1 cellular context compared by ENCODE assay signal in the genomic region with DNA sequence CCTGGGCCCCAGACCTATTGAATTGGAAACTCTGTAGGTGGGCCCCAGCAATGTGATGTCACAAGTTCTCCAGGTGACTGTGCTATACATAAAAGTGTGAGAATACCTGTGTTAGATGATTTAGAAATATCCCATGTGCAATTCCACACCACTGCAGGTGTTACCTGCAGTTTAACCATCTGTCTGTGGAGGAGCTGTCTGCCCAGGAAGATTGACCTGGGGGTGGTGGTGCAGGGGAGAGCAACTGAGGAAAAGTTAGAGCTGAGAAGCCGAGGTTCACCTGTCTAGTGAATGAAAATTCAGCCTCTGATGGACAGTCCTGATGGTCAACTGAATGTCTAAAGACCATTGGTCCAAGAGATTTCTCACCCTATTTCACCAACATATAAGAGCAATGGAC.
TF ChIP-seq lines count a peak whose summit lies in the region.

No MANE protein-coding gene starts in this region.

TF ChIP-seq in GM23338, 12 proteins besides CTCF, POLR2A, EP300 and RAD21 (continued from another document):
- TF ChIP-seq, protein P1, sequence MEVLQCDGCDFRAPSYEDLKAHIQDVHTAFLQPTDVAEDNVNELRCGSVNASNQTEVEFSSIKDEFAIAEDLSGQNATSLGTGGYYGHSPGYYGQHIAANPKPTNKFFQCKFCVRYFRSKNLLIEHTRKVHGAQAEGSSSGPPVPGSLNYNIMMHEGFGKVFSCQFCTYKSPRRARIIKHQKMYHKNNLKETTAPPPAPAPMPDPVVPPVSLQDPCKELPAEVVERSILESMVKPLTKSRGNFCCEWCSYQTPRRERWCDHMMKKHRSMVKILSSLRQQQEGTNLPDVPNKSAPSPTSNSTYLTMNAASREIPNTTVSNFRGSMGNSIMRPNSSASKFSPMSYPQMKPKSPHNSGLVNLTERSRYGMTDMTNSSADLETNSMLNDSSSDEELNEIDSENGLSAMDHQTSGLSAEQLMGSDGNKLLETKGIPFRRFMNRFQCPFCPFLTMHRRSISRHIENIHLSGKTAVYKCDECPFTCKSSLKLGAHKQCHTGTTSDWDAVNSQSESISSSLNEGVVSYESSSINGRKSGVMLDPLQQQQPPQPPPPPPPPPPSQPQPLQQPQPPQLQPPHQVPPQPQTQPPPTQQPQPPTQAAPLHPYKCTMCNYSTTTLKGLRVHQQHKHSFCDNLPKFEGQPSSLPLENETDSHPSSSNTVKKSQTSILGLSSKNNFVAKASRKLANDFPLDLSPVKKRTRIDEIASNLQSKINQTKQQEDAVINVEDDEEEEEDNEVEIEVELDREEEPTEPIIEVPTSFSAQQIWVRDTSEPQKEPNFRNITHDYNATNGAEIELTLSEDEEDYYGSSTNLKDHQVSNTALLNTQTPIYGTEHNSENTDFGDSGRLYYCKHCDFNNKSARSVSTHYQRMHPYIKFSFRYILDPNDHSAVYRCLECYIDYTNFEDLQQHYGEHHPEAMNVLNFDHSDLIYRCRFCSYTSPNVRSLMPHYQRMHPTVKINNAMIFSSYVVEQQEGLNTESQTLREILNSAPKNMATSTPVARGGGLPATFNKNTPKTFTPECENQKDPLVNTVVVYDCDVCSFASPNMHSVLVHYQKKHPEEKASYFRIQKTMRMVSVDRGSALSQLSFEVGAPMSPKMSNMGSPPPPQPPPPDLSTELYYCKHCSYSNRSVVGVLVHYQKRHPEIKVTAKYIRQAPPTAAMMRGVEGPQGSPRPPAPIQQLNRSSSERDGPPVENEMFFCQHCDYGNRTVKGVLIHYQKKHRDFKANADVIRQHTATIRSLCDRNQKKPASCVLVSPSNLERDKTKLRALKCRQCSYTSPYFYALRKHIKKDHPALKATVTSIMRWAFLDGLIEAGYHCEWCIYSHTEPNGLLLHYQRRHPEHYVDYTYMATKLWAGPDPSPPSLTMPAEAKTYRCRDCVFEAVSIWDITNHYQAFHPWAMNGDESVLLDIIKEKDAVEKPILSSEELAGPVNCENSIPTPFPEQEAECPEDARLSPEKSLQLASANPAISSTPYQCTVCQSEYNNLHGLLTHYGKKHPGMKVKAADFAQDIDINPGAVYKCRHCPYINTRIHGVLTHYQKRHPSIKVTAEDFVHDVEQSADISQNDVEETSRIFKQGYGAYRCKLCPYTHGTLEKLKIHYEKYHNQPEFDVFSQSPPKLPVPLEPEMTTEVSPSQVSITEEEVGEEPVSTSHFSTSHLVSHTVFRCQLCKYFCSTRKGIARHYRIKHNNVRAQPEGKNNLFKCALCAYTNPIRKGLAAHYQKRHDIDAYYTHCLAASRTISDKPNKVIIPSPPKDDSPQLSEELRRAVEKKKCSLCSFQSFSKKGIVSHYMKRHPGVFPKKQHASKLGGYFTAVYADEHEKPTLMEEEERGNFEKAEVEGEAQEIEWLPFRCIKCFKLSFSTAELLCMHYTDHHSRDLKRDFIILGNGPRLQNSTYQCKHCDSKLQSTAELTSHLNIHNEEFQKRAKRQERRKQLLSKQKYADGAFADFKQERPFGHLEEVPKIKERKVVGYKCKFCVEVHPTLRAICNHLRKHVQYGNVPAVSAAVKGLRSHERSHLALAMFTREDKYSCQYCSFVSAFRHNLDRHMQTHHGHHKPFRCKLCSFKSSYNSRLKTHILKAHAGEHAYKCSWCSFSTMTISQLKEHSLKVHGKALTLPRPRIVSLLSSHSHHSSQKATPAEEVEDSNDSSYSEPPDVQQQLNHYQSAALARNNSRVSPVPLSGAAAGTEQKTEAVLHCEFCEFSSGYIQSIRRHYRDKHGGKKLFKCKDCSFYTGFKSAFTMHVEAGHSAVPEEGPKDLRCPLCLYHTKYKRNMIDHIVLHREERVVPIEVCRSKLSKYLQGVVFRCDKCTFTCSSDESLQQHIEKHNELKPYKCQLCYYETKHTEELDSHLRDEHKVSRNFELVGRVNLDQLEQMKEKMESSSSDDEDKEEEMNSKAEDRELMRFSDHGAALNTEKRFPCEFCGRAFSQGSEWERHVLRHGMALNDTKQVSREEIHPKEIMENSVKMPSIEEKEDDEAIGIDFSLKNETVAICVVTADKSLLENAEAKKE (CRISPR knock-in tag; IDR thresholded peaks at IDR 0.05), result no peak
- TF ChIP-seq EZH2 (IDR thresholded peaks at IDR 0.05; ENCODE audit: low read depth, unreplicated experiment) (no peak), ZNF114 (CRISPR knock-in tag; IDR thresholded peaks at IDR 0.05) (no peak), JUNB (IDR thresholded peaks at IDR 0.05; ENCODE audit: unreplicated experiment) (no peak), EZH2phosphoT487 (IDR thresholded peaks at IDR 0.05; ENCODE audit: unreplicated experiment) (no peak), ZNF331 (CRISPR knock-in tag; IDR thresholded peaks at IDR 0.05; ENCODE audit: low read depth) (no peak), POLR2AphosphoS5 (IDR thresholded peaks at IDR 0.05; ENCODE audit: low read depth) (no peak), STAT1 (IDR thresholded peaks at IDR 0.05; ENCODE audit: unreplicated experiment) (no peak)
- TF ChIP-seq, protein P2, sequence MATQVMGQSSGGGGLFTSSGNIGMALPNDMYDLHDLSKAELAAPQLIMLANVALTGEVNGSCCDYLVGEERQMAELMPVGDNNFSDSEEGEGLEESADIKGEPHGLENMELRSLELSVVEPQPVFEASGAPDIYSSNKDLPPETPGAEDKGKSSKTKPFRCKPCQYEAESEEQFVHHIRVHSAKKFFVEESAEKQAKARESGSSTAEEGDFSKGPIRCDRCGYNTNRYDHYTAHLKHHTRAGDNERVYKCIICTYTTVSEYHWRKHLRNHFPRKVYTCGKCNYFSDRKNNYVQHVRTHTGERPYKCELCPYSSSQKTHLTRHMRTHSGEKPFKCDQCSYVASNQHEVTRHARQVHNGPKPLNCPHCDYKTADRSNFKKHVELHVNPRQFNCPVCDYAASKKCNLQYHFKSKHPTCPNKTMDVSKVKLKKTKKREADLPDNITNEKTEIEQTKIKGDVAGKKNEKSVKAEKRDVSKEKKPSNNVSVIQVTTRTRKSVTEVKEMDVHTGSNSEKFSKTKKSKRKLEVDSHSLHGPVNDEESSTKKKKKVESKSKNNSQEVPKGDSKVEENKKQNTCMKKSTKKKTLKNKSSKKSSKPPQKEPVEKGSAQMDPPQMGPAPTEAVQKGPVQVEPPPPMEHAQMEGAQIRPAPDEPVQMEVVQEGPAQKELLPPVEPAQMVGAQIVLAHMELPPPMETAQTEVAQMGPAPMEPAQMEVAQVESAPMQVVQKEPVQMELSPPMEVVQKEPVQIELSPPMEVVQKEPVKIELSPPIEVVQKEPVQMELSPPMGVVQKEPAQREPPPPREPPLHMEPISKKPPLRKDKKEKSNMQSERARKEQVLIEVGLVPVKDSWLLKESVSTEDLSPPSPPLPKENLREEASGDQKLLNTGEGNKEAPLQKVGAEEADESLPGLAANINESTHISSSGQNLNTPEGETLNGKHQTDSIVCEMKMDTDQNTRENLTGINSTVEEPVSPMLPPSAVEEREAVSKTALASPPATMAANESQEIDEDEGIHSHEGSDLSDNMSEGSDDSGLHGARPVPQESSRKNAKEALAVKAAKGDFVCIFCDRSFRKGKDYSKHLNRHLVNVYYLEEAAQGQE (IDR thresholded peaks at IDR 0.05; ENCODE audit: unreplicated experiment), result no peak
- TF ChIP-seq, protein P3, sequence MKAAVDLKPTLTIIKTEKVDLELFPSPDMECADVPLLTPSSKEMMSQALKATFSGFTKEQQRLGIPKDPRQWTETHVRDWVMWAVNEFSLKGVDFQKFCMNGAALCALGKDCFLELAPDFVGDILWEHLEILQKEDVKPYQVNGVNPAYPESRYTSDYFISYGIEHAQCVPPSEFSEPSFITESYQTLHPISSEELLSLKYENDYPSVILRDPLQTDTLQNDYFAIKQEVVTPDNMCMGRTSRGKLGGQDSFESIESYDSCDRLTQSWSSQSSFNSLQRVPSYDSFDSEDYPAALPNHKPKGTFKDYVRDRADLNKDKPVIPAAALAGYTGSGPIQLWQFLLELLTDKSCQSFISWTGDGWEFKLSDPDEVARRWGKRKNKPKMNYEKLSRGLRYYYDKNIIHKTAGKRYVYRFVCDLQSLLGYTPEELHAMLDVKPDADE (IDR thresholded peaks at IDR 0.05), result no peak
TF ChIP-seq in GM23338: peak in this region for 0.
